Comparison of ENCODE assay signal across 26 cellular contexts in genomic region chr15:68676926-68677325, GRCh38.
"Had no signal": no experiment of that assay in that cellular context is flagged by ENCODE, and none has a peak within 500 bp of the region (broad histone marks: within the 10 kb centered on the region; RNA-seq: fewer than 3 reads in every experiment).

No MANE protein-coding gene starts in this region.

- H3K79me2 ChIP-seq: parathyroid adenoma had no signal

- ATAC-seq: activated CD8-positive, alpha-beta memory T cell treated with anti-CD3 and anti-CD28 coated beads, Interleukin-2, amount 10 ng/mL, durations not matched to agents 7 days and 5 days; activated CD8-positive, alpha-beta T cell treated with anti-CD3 and anti-CD28 coated beads, Interleukin-2, amount 10 ng/mL, durations not matched to agents 7 days and 5 days; body of pancreas; foreskin keratinocyte; left colon; naive thymus-derived CD4-positive, alpha-beta T cell; psoas muscle; T-helper 17 cell had no signal

- H3K36me3 ChIP-seq: adrenal gland, cardiac muscle cell, esophagus muscularis mucosa, neural progenitor cell, spleen, thoracic aorta, uterus had no signal

- H3K36me3 Mint-ChIP-seq: activated CD8-positive, alpha-beta memory T cell treated with anti-CD3 and anti-CD28 coated beads, Interleukin-2, amount 10 ng/mL, durations not matched to agents 7 days and 5 days; activated naive CD8-positive, alpha-beta T cell treated with anti-CD3 and anti-CD28 coated beads for 36 hours; naive thymus-derived CD4-positive, alpha-beta T cell; neural progenitor cell had no signal

- H3K9me3 ChIP-seq: adrenal gland, body of pancreas, esophagus muscularis mucosa, psoas muscle, spleen, thoracic aorta, uterus had no signal

- DNase-seq: activated CD4-positive, alpha-beta T cell treated with anti-CD3 and anti-CD28 coated beads, Interleukin-2, amount 50 U/mL, for 1 hour; activated CD8-positive, alpha-beta memory T cell treated with anti-CD3 and anti-CD28 coated beads, Interleukin-2, amount 10 ng/mL, durations not matched to agents 7 days and 5 days; activated CD8-positive, alpha-beta T cell treated with anti-CD3 and anti-CD28 coated beads, Interleukin-2, amount 10 ng/mL, durations not matched to agents 7 days and 5 days; activated effector memory CD4-positive, alpha-beta T cell treated with anti-CD3 and anti-CD28 coated beads, Interleukin-2, amount 50 U/mL, for 16 hours; activated naive CD4-positive, alpha-beta T cell treated with anti-CD3 and anti-CD28 coated beads for 36 hours; activated naive CD8-positive, alpha-beta T cell treated with anti-CD3 and anti-CD28 coated beads for 36 hours; body of pancreas; foreskin keratinocyte; left colon; midbrain; naive thymus-derived CD4-positive, alpha-beta T cell; occipital lobe; psoas muscle; spleen; stimulated activated naive CD4-positive, alpha-beta T cell treated with Interleukin-2 at 50 U/mL for 16 hours; T-helper 17 cell; T1000; trophoblast cell had no signal

- H3K4me2 ChIP-seq: neural progenitor cell had no signal

- H3K9me3 Mint-ChIP-seq: activated naive CD4-positive, alpha-beta T cell treated with anti-CD3 and anti-CD28 coated beads for 36 hours; activated naive CD8-positive, alpha-beta T cell treated with anti-CD3 and anti-CD28 coated beads for 36 hours; dendritic cell treated with granulocyte-macrophage colony-stimulating factor and Interleukin-4, amounts not matched to agents 40 ng/mL and 50 ng/mL, for 4 days; naive thymus-derived CD4-positive, alpha-beta T cell; neural progenitor cell had no signal

- H3K9ac ChIP-seq: neural progenitor cell, parathyroid adenoma had no signal

- H3K4me1 ChIP-seq: adrenal gland, body of pancreas, parathyroid adenoma, psoas muscle, uterus had no signal

- H2AFZ ChIP-seq: neural progenitor cell, parathyroid adenoma had no signal

- H3K27ac ChIP-seq: adrenal gland, body of pancreas, cardiac muscle cell, esophagus muscularis mucosa, foreskin keratinocyte, neural progenitor cell, parathyroid adenoma, psoas muscle, spleen, thoracic aorta, uterus had no signal

- H3K4me3 Mint-ChIP-seq: activated CD8-positive, alpha-beta memory T cell treated with anti-CD3 and anti-CD28 coated beads, Interleukin-2, amount 10 ng/mL, durations not matched to agents 7 days and 5 days; activated CD8-positive, alpha-beta T cell treated with anti-CD3 and anti-CD28 coated beads, Interleukin-2, amount 10 ng/mL, durations not matched to agents 7 days and 5 days; activated naive CD4-positive, alpha-beta T cell treated with anti-CD3 and anti-CD28 coated beads for 36 hours; activated naive CD8-positive, alpha-beta T cell treated with anti-CD3 and anti-CD28 coated beads for 36 hours; dendritic cell treated with granulocyte-macrophage colony-stimulating factor and Interleukin-4, amounts not matched to agents 40 ng/mL and 50 ng/mL, for 4 days; naive thymus-derived CD4-positive, alpha-beta T cell; neural progenitor cell; T-helper 17 cell had no signal

- H3K27me3 ChIP-seq: adrenal gland, body of pancreas, cardiac muscle cell, foreskin keratinocyte, neural progenitor cell, uterus had no signal

- H3K4me3 ChIP-seq: adrenal gland, body of pancreas, cardiac muscle cell, esophagus muscularis mucosa, neural progenitor cell, psoas muscle, spleen, thoracic aorta, uterus had no signal

- H3K27ac Mint-ChIP-seq: activated CD8-positive, alpha-beta memory T cell treated with anti-CD3 and anti-CD28 coated beads, Interleukin-2, amount 10 ng/mL, durations not matched to agents 7 days and 5 days; activated CD8-positive, alpha-beta T cell treated with anti-CD3 and anti-CD28 coated beads, Interleukin-2, amount 10 ng/mL, durations not matched to agents 7 days and 5 days; activated naive CD4-positive, alpha-beta T cell treated with anti-CD3 and anti-CD28 coated beads for 36 hours; activated naive CD8-positive, alpha-beta T cell treated with anti-CD3 and anti-CD28 coated beads for 36 hours; dendritic cell treated with granulocyte-macrophage colony-stimulating factor and Interleukin-4, amounts not matched to agents 40 ng/mL and 50 ng/mL, for 4 days; naive thymus-derived CD4-positive, alpha-beta T cell; T-helper 17 cell had no signal
